Comparison of ENCODE assay signal across 8 cellular contexts in genomic region chr2:47072728-47073191, GRCh38.
DNase-seq lines count a peak whose midpoint lies in the region; ATAC-seq and TF ChIP-seq lines count a peak whose summit lies in the region.

No MANE protein-coding gene starts in this region.

- H3K36me3 Mint-ChIP-seq in activated naive CD4-positive, alpha-beta T cell treated with anti-CD3 and anti-CD28 coated beads, Interleukin-2, amount 10 ng/mL, durations not matched to agents 7 days and 5 days: peaks cover 22% of the 10 kb centered on the region
- H3K36me3 Mint-ChIP-seq in central memory CD8-positive, alpha-beta T cell (ENCODE audit: insufficient read depth): peaks cover 20% of the 10 kb centered on the region

- no peak for ATAC-seq in central memory CD8-positive, alpha-beta T cell (replicated peaks; ENCODE audit: extremely low read depth, poor library complexity, severe bottlenecking)
- ATAC-seq in upper lobe of left lung (ENCODE audit: low FRiP score in 2 of 2): peak; percentile 17 to 65

- peak in 1 of 4 donors; percentile 15 for TF ChIP-seq POLR2A in upper lobe of left lung (IDR thresholded peaks at IDR 0.05)

- no peak for DNase-seq in activated naive CD4-positive, alpha-beta T cell treated with anti-CD3 and anti-CD28 coated beads, Interleukin-2, amount 10 ng/mL, durations not matched to agents 7 days and 5 days
- no peak for DNase-seq in activated naive CD4-positive, alpha-beta T cell treated with Interleukin-2 at 50 U/mL for 16 hours
- no peak for DNase-seq in central memory CD8-positive, alpha-beta T cell (ENCODE audit: low spot score in 2 of 2)
- DNase-seq in upper lobe of left lung: peak in 1 of 2 donors; percentile 41
- no peak for DNase-seq in HCEC 1CT
- no peak for DNase-seq in DMS153 (lab: John Stamatoyannopoulos, UW)
- no peak for DNase-seq in HuH-7.5 (ENCODE audit: low spot score)

- no peaks in the 10 kb centered on the region for H3K27me3 Mint-ChIP-seq in activated naive CD4-positive, alpha-beta T cell treated with anti-CD3 and anti-CD28 coated beads, Interleukin-2, amount 10 ng/mL, durations not matched to agents 7 days and 5 days
- H3K27me3 Mint-ChIP-seq in central memory CD8-positive, alpha-beta T cell: no peaks in the 10 kb centered on the region

- H3K27ac Mint-ChIP-seq in activated naive CD4-positive, alpha-beta T cell treated with anti-CD3 and anti-CD28 coated beads, Interleukin-2, amount 10 ng/mL, durations not matched to agents 7 days and 5 days: peak overlapping the region; percentile 46
- peak overlapping the region; percentile 49 for H3K27ac Mint-ChIP-seq in central memory CD8-positive, alpha-beta T cell (ENCODE audit: low read depth)

- TF ChIP-seq CTCF in upper lobe of left lung (IDR thresholded peaks at IDR 0.05): no peak

- 65 to 72% methylated on average over 8 to 9 of the region's 9 CpGs for WGBS in upper lobe of left lung, 2 donors

- H3K9me3 Mint-ChIP-seq in activated naive CD4-positive, alpha-beta T cell treated with anti-CD3 and anti-CD28 coated beads, Interleukin-2, amount 10 ng/mL, durations not matched to agents 7 days and 5 days: no peaks in the 10 kb centered on the region
- H3K9me3 Mint-ChIP-seq in central memory CD8-positive, alpha-beta T cell: no peaks in the 10 kb centered on the region

- peaks cover 30% of the 10 kb centered on the region for H3K4me1 Mint-ChIP-seq in activated naive CD4-positive, alpha-beta T cell treated with anti-CD3 and anti-CD28 coated beads, Interleukin-2, amount 10 ng/mL, durations not matched to agents 7 days and 5 days
- peaks cover 46% of the 10 kb centered on the region for H3K4me1 Mint-ChIP-seq in central memory CD8-positive, alpha-beta T cell

- CTCF ChIA-PET in activated naive CD4-positive, alpha-beta T cell treated with anti-CD3 and anti-CD28 coated beads, Interleukin-2, amount 10 ng/mL, durations not matched to agents 7 days and 5 days (lab: Charles Lee): interaction anchor here (1.0 kb wide), 1 partner anchor 15 kb away, joined by 3 read pairs; no protein-coding TSS in a partner anchor

- H3K4me1 ChIP-seq in muscle layer of colon (ENCODE audit: insufficient read depth, low read length) (peaks cover 87% of the 10 kb centered on the region), upper lobe of left lung (peaks cover 64 to 91% (median 81%) of the 10 kb centered on the region in 4 donors)

- no peak overlapping the region for H3K4me3 ChIP-seq in muscle layer of colon (ENCODE audit: low read depth in 1 of 2, low read length in 2 of 2)
- H3K4me3 ChIP-seq in upper lobe of left lung: no peak overlapping the region

- H3K27me3 ChIP-seq in muscle layer of colon (ENCODE audit: control insufficient read depth in 1 of 2, insufficient read depth in 2 of 2, low read length in 2 of 2) (no peaks in the 10 kb centered on the region), upper lobe of left lung (no peaks in the 10 kb centered on the region)

- no peak overlapping the region for H3K4me3 Mint-ChIP-seq in activated naive CD4-positive, alpha-beta T cell treated with anti-CD3 and anti-CD28 coated beads, Interleukin-2, amount 10 ng/mL, durations not matched to agents 7 days and 5 days
- H3K4me3 Mint-ChIP-seq in central memory CD8-positive, alpha-beta T cell: no peak overlapping the region

- no peaks in the 10 kb centered on the region for H3K9me3 ChIP-seq in muscle layer of colon (ENCODE audit: low read length)
- no peaks in the 10 kb centered on the region for H3K9me3 ChIP-seq in upper lobe of left lung

- H3K9ac ChIP-seq in muscle layer of colon (ENCODE audit: low read length): no peak overlapping the region

- H3K36me3 ChIP-seq in muscle layer of colon (ENCODE audit: insufficient read depth, low read length) (peaks cover 9% of the 10 kb centered on the region), upper lobe of left lung (peaks cover 0 to 12% (median 2%) of the 10 kb centered on the region in 4 donors)

- H3K27ac ChIP-seq in muscle layer of colon (ENCODE audit: low read depth, low read length) (peak overlapping the region; percentile 90), upper lobe of left lung (peak overlapping the region; percentile 85 to 95 (median 88))

- TF ChIP-seq EP300 in upper lobe of left lung (IDR thresholded peaks at IDR 0.05): peak in 2 of 4 donors; percentile 1 to 25
